2 cellular contexts compared by ENCODE assay signal in the genomic region with DNA sequence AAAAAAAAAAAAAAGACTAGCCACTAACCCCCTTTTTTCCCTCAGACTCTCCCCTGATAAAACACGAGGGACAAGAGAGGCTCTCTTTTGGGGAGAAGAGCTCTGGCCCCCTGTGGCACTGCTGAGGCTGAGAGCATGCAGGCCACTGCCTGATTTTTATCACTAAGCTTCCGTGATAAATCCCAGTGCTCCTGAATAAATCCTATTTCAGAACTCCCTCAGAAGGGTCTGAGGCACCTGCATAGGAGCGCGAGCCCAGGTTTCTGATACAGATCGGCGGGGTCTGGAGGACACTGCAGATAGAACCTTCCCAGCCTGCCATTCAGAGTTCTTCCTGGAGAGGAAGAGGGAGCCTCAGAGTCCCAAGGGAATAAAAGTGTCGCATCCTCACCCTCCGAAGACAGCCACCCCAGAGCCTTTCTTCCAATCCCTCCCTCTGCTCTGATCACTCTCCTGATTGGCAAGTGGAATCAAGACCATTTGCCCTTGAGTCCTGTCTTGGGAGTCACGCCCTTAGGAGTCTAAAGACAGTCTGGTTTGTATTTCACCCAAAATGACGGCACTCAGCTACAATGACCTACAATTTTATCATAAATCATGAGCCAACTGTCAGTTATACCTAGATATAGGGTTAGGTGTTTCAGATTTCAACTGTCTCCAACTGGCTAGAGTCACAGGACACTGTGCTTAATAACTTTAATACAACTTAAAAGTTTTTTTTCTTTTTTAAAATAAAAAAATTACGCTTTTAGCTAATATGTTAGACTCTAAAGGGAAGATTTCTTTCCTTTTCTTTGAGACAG.
A peak's percentile ranks its signal among the peaks of the same experiment; 100 is the strongest.
TF ChIP-seq lines count a peak whose summit lies in the region.

No MANE protein-coding gene starts in this region.

TF ChIP-seq in GM23338, 12 proteins besides CTCF, POLR2A, EP300 and RAD21 (continues in another document):
- TF ChIP-seq EZH2 (IDR thresholded peaks at IDR 0.05; ENCODE audit: low read depth, unreplicated experiment) (no peak), ZNF114 (CRISPR knock-in tag; IDR thresholded peaks at IDR 0.05) (no peak), EZH2phosphoT487 (IDR thresholded peaks at IDR 0.05; ENCODE audit: unreplicated experiment) (no peak), CREB1 (CRISPR knock-in tag; IDR thresholded peaks at IDR 0.05; ENCODE audit: low read depth) (no peak), ZNF462 (CRISPR knock-in tag; IDR thresholded peaks at IDR 0.05) (no peak)
- TF ChIP-seq, protein P1, sequence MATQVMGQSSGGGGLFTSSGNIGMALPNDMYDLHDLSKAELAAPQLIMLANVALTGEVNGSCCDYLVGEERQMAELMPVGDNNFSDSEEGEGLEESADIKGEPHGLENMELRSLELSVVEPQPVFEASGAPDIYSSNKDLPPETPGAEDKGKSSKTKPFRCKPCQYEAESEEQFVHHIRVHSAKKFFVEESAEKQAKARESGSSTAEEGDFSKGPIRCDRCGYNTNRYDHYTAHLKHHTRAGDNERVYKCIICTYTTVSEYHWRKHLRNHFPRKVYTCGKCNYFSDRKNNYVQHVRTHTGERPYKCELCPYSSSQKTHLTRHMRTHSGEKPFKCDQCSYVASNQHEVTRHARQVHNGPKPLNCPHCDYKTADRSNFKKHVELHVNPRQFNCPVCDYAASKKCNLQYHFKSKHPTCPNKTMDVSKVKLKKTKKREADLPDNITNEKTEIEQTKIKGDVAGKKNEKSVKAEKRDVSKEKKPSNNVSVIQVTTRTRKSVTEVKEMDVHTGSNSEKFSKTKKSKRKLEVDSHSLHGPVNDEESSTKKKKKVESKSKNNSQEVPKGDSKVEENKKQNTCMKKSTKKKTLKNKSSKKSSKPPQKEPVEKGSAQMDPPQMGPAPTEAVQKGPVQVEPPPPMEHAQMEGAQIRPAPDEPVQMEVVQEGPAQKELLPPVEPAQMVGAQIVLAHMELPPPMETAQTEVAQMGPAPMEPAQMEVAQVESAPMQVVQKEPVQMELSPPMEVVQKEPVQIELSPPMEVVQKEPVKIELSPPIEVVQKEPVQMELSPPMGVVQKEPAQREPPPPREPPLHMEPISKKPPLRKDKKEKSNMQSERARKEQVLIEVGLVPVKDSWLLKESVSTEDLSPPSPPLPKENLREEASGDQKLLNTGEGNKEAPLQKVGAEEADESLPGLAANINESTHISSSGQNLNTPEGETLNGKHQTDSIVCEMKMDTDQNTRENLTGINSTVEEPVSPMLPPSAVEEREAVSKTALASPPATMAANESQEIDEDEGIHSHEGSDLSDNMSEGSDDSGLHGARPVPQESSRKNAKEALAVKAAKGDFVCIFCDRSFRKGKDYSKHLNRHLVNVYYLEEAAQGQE (IDR thresholded peaks at IDR 0.05; ENCODE audit: unreplicated experiment), result no peak
- TF ChIP-seq, protein P2, sequence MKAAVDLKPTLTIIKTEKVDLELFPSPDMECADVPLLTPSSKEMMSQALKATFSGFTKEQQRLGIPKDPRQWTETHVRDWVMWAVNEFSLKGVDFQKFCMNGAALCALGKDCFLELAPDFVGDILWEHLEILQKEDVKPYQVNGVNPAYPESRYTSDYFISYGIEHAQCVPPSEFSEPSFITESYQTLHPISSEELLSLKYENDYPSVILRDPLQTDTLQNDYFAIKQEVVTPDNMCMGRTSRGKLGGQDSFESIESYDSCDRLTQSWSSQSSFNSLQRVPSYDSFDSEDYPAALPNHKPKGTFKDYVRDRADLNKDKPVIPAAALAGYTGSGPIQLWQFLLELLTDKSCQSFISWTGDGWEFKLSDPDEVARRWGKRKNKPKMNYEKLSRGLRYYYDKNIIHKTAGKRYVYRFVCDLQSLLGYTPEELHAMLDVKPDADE (IDR thresholded peaks at IDR 0.05), result no peak

TF ChIP-seq in SK-N-SH, 30 proteins besides CTCF, POLR2A, EP300 and RAD21:
- TF ChIP-seq GATA2 (CRISPR knock-in tag; IDR thresholded peaks at IDR 0.05) (peak; percentile 95), ZBTB33 (IDR thresholded peaks at IDR 0.05; ENCODE audit: borderline replicate concordance, low read depth) (no peak), MEF2A (IDR thresholded peaks at IDR 0.05; ENCODE audit: borderline replicate concordance, low read depth) (no peak), RCOR1 (IDR thresholded peaks at IDR 0.05; ENCODE audit: low read length) (peak; percentile 74), CHD2 (IDR thresholded peaks at IDR 0.05; ENCODE audit: low read length, partially characterized antibody) (peak; percentile 49), USF1 (IDR thresholded peaks at IDR 0.05; ENCODE audit: borderline replicate concordance, low read depth) (no peak), SMC3 (IDR thresholded peaks at IDR 0.05; ENCODE audit: low read depth, low read length) (no peak; the same call in 1 of the 2 replicates), GABPA (IDR thresholded peaks at IDR 0.05; ENCODE audit: low read depth) (no peak), MXI1 (IDR thresholded peaks at IDR 0.05; ENCODE audit: low read depth, low read length) (peak; percentile 59; the same call in 1 of the 2 replicates)
- TF ChIP-seq, protein P3, sequence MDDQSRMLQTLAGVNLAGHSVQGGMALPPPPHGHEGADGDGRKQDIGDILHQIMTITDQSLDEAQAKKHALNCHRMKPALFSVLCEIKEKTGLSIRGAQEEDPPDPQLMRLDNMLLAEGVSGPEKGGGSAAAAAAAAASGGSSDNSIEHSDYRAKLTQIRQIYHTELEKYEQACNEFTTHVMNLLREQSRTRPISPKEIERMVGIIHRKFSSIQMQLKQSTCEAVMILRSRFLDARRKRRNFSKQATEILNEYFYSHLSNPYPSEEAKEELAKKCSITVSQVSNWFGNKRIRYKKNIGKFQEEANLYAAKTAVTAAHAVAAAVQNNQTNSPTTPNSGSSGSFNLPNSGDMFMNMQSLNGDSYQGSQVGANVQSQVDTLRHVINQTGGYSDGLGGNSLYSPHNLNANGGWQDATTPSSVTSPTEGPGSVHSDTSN (IDR thresholded peaks at IDR 0.05), result no peak
- TF ChIP-seq, protein P4, sequence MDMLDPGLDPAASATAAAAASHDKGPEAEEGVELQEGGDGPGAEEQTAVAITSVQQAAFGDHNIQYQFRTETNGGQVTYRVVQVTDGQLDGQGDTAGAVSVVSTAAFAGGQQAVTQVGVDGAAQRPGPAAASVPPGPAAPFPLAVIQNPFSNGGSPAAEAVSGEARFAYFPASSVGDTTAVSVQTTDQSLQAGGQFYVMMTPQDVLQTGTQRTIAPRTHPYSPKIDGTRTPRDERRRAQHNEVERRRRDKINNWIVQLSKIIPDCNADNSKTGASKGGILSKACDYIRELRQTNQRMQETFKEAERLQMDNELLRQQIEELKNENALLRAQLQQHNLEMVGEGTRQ (IDR thresholded peaks at IDR 0.05; ENCODE audit: borderline replicate concordance, low read depth, low read length), result no peak
